In the genomic region with DNA sequence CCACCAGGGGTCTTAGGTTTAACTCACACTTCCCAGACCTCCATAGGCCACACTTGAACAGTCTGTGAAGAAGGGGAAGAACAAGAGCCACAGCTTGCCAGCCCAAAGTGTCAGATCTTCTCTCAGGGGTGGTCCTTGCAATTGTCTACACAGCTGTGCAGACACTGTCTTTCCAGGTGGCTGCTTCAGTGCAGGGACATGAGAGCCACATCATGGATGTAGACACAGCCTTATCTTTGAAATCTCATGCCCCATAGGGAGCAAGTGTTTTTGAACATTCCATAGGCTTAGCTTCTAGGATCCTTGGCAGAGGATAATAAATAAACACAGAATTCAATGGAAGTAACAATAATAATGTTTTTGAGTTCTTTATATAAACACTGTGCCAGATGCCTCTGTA, we compare ENCODE assay signal across 19 cellular contexts. TPM values are rescaled to one million over a fixed set of nuclear protein-coding genes. Genes with fewer than 3 reads are reported as not detected.
DNase-seq lines count a peak whose midpoint lies in the region; TF ChIP-seq lines count a peak whose summit lies in the region.
"Had no signal": no experiment of that assay in that cellular context is flagged by ENCODE, and none has a peak within 500 bp of the region (broad histone marks: within the 10 kb centered on the region; RNA-seq: fewer than 3 reads in every experiment).

No MANE protein-coding gene starts in this region.

- H3K4me1 Mint-ChIP-seq in endodermal cell, result peaks cover 10% of the 10 kb centered on the region

- H3K4me1 ChIP-seq in endodermal cell (ENCODE audit: control insufficient read depth, insufficient read depth, low read length) (no peaks in the 10 kb centered on the region), trophoblast cell (ENCODE audit: control insufficient read depth in 1 of 2, insufficient read depth in 2 of 2, low read length in 2 of 2) (peaks cover 7 to 9% of the 10 kb centered on the region in 2 experiments)
- H3K4me1 ChIP-seq: BE2C, Caco-2, HAP-1 had no signal

- peak overlapping the region; percentile 48 for H3K14ac ChIP-seq in trophoblast cell (ENCODE audit: low read length)

- no peaks in the 10 kb centered on the region for H3K36me3 Mint-ChIP-seq in endodermal cell (ENCODE audit: low read depth)

- no peaks in the 10 kb centered on the region for H3K79me2 ChIP-seq in trophoblast cell (ENCODE audit: control insufficient read depth, insufficient read depth, low read length, poor library complexity)

- H2AFZ ChIP-seq in trophoblast cell (ENCODE audit: insufficient read depth, low read length, poor library complexity), result no peak overlapping the region
- H2AFZ ChIP-seq: GM23248 had no signal

- H3K9me3 ChIP-seq in endodermal cell (ENCODE audit: control insufficient read depth, low read length), result no peaks in the 10 kb centered on the region
- no peaks in the 10 kb centered on the region for H3K9me3 ChIP-seq in trophoblast cell (ENCODE audit: insufficient read depth, low read depth, low read length)
- H3K9me3 ChIP-seq: BE2C, Caco-2, HAP-1 had no signal

- peaks cover 2% of the 10 kb centered on the region for H3K79me1 ChIP-seq in trophoblast cell (ENCODE audit: low read length)

- no peak overlapping the region for H2BK120ac ChIP-seq in trophoblast cell (ENCODE audit: insufficient read depth, low read length, poor library complexity)

- no peak overlapping the region for H3K4me2 ChIP-seq in trophoblast cell (ENCODE audit: low read length)

- H2BK5ac ChIP-seq in trophoblast cell (ENCODE audit: low read depth, low read length, poor library complexity), result no peak overlapping the region

- no peaks in the 10 kb centered on the region for H3K27me3 ChIP-seq in endodermal cell (ENCODE audit: control insufficient read depth, insufficient read depth, low read length, poor library complexity, severe bottlenecking)
- no peaks in the 10 kb centered on the region for H3K27me3 ChIP-seq in trophoblast cell (ENCODE audit: insufficient read depth, low read length)
- H3K27me3 ChIP-seq: BE2C had no signal

- no peak overlapping the region for H4K12ac ChIP-seq in trophoblast cell (ENCODE audit: low read depth, low read length)

- H3K23ac ChIP-seq in trophoblast cell (ENCODE audit: low read length), result no peak overlapping the region

- TF ChIP-seq CTCF in endodermal cell (conservative IDR thresholded peaks at IDR 0.05), result peak; percentile 30

- no peak overlapping the region for H3K27ac Mint-ChIP-seq in endodermal cell

- H4K91ac ChIP-seq in trophoblast cell (ENCODE audit: low read depth, low read length), result no peak overlapping the region

- H3K27me3 Mint-ChIP-seq in endodermal cell (ENCODE audit: insufficient read depth), result peaks cover 5% of the 10 kb centered on the region
- H3K27me3 Mint-ChIP-seq: CD4-positive, CD25-positive, alpha-beta regulatory T cell had no signal

- H3K4ac ChIP-seq in trophoblast cell (ENCODE audit: low read depth, low read length), result no peak overlapping the region

- no peak overlapping the region for H4K8ac ChIP-seq in trophoblast cell (ENCODE audit: low read depth, low read length)

- H3K36me3 ChIP-seq in endodermal cell (ENCODE audit: control insufficient read depth, insufficient read depth, low read length) (no peaks in the 10 kb centered on the region), trophoblast cell (ENCODE audit: control insufficient read depth in 1 of 2, insufficient read depth in 2 of 2, low read length in 2 of 2) (no peaks in the 10 kb centered on the region)
- H3K36me3 ChIP-seq: BE2C, HAP-1 had no signal

- no peak overlapping the region for H2AK5ac ChIP-seq in trophoblast cell (ENCODE audit: low read length)

- H3K4me3 Mint-ChIP-seq in endodermal cell, result no peak overlapping the region
- H3K4me3 Mint-ChIP-seq: CD4-positive, CD25-positive, alpha-beta regulatory T cell had no signal

- peak overlapping the region; percentile 4 for H2BK12ac ChIP-seq in trophoblast cell (ENCODE audit: low read length)

- H3K9me3 Mint-ChIP-seq in endodermal cell, result no peaks in the 10 kb centered on the region
- H3K9me3 Mint-ChIP-seq: CD4-positive, CD25-positive, alpha-beta regulatory T cell had no signal

- no peak overlapping the region for H3K27ac ChIP-seq in endodermal cell (ENCODE audit: low read depth, low read length)
- H3K27ac ChIP-seq in trophoblast cell (ENCODE audit: low read depth, low read length), result no peak overlapping the region
- H3K27ac ChIP-seq: GM23248 had no signal

- H3K9ac ChIP-seq in endodermal cell (ENCODE audit: extremely low read depth, low read length, poor library complexity, severe bottlenecking), result no peak overlapping the region
- H3K9ac ChIP-seq in trophoblast cell (ENCODE audit: low read length), result no peak overlapping the region
- H3K9ac ChIP-seq: GM23248 had no signal

- H3K4me3 ChIP-seq in endodermal cell (ENCODE audit: low read length) (peak overlapping the region; percentile 26), trophoblast cell (ENCODE audit: low read depth, low read length) (no peak overlapping the region)
- H3K4me3 ChIP-seq: GM23248, HAP-1, K562 had no signal

- no peak overlapping the region for H3K18ac ChIP-seq in trophoblast cell (ENCODE audit: low read length)

- DNase-seq in EL, result peak; percentile 8
- DNase-seq in NAMALWA (ENCODE audit: low spot score), result peak; percentile 3
- DNase-seq in endodermal cell, result no peak
- no peak for DNase-seq in trophoblast cell
- DNase-seq in NCI-H2196 (lab: John Stamatoyannopoulos, UW; ENCODE audit: unreplicated experiment), result no peak
- DNase-seq in KG1 (lab: John Stamatoyannopoulos, UW), result no peak
- DNase-seq in HPDE6-E6E7 (ENCODE audit: extremely low spot score), result no peak
- DNase-seq: ACHN; BE2C; Caco-2; CD4-positive, CD25-positive, alpha-beta regulatory T cell; NCI-H1417 treated with DMSO at 0.1 percent for 48 hours; NCI-H187 treated with DMSO at 0.1 percent for 48 hours; NCI-H226; PC-3; SIG-M5 had no signal

RNA-seq across cellular contexts. Expression of gene ZNF407, which starts 6.7 kb away (rescaled TPM):
- 10 to 100 TPM in 1 of 2 donors, 1 to 10 TPM in 1; 7.6 to 13.1 TPM for total RNA-seq in endodermal cell
- 5.1 TPM for polyA plus RNA-seq in endodermal cell (2013, experiment 1 of 2)
- 5.6 TPM for polyA plus RNA-seq in endodermal cell (2013, experiment 2 of 2)
- polyA plus RNA-seq in trophoblast cell (2013), result 2.2 TPM in 2 replicates

Comparison
In these comparisons a context has a peak if more than half of its experiments do, and no peak if none do; other contexts are left out.
1. DNase-seq: peak in EL (single experiment) and NAMALWA (single experiment); none in endodermal cell (single experiment), trophoblast cell (0 of 2), NCI-H2196 (single experiment), KG1 (single experiment) and HPDE6-E6E7 (single experiment).